ENCODE assay signal across 14 cellular contexts in genomic region chr3:25508901-25509300, GRCh38.
DNase-seq lines count a peak whose midpoint lies in the region; ATAC-seq and TF ChIP-seq lines count a peak whose summit lies in the region.
"Had no signal": no experiment of that assay in that cellular context is flagged by ENCODE, and none has a peak within 500 bp of the region (broad histone marks: within the 10 kb centered on the region; RNA-seq: fewer than 3 reads in every experiment).

No MANE protein-coding gene starts in this region.

- peaks cover 48% of the 10 kb centered on the region for H3K4me1 Mint-ChIP-seq in type B pancreatic cell (ENCODE audit: unreplicated experiment)
- H3K4me1 Mint-ChIP-seq: CD14-positive monocyte; stimulated activated effector memory CD8-positive, alpha-beta T cell treated with anti-CD3 and anti-CD28 coated beads, Interleukin-12 subunit alpha, Interleukin-12 subunit beta, amount 100 ng/mL, for 72 hours had no signal

- no peak overlapping the region for H3K4me3 Mint-ChIP-seq in type B pancreatic cell
- H3K4me3 Mint-ChIP-seq: CD14-positive monocyte; stimulated activated effector memory CD8-positive, alpha-beta T cell treated with anti-CD3 and anti-CD28 coated beads, Interleukin-12 subunit alpha, Interleukin-12 subunit beta, amount 100 ng/mL, for 72 hours had no signal

- ATAC-seq in SK-N-SH treated with all-trans-retinoic acid at 6 μM for 48 hours (peak; percentile 86), psoas muscle (peak; percentile 4 to 58 (median 46)), GM19035 (IDR thresholded peaks at IDR 0.05; ENCODE audit: unreplicated experiment) (no peak), HG02678 (IDR thresholded peaks at IDR 0.05; ENCODE audit: unreplicated experiment) (no peak)
- ATAC-seq: HCT116; stimulated activated effector memory CD8-positive, alpha-beta T cell treated with anti-CD3 and anti-CD28 coated beads, Interleukin-12 subunit alpha, Interleukin-12 subunit beta, amount 100 ng/mL, for 72 hours had no signal

- H3K9me3 ChIP-seq in psoas muscle = no peaks in the 10 kb centered on the region

- no peaks in the 10 kb centered on the region for H3K27me3 ChIP-seq in psoas muscle (ENCODE audit: insufficient read depth in 3 of 3, low read length in 2 of 3)

- H3K27me3 Mint-ChIP-seq in type B pancreatic cell = no peaks in the 10 kb centered on the region

- WGBS in psoas muscle, 3 donors = 44 to 65% (median 44%) methylated on average over 4 of the region's 4 CpGs

- H3K36me3 Mint-ChIP-seq in type B pancreatic cell = peaks cover 32% of the 10 kb centered on the region
- H3K36me3 Mint-ChIP-seq: CD14-positive monocyte; stimulated activated effector memory CD8-positive, alpha-beta T cell treated with anti-CD3 and anti-CD28 coated beads, Interleukin-12 subunit alpha, Interleukin-12 subunit beta, amount 100 ng/mL, for 72 hours had no signal

- no peak overlapping the region for H3K27ac Mint-ChIP-seq in type B pancreatic cell
- H3K27ac Mint-ChIP-seq: CD14-positive monocyte; stimulated activated effector memory CD8-positive, alpha-beta T cell treated with anti-CD3 and anti-CD28 coated beads, Interleukin-12 subunit alpha, Interleukin-12 subunit beta, amount 100 ng/mL, for 72 hours had no signal

- DNase-seq in Caki2 (ENCODE audit: low read depth) (peak; percentile 1), fibroblast of pulmonary artery (ENCODE audit: low read depth) (peak; percentile 60), psoas muscle (no peak), NCI-H2227 (lab: John Stamatoyannopoulos, UW; ENCODE audit: unreplicated experiment) (no peak), type B pancreatic cell (ENCODE audit: extremely low spot score, unreplicated experiment) (no peak)
- DNase-seq: activated CD4-positive, alpha-beta T cell treated with anti-CD3 and anti-CD28 coated beads for 48 hours; cortex of kidney; NCI-H524 treated with DMSO at 0.1 percent for 48 hours had no signal

- H3K36me3 ChIP-seq in psoas muscle (ENCODE audit: insufficient read depth in 1 of 2, low read depth in 1 of 2) = no peaks in the 10 kb centered on the region

- H3K9me3 Mint-ChIP-seq in type B pancreatic cell = peaks cover 8% of the 10 kb centered on the region

- in situ Hi-C loops in Caki2 (cut with HindIII; ENCODE audit: low pct_unique_long_range_greater_than_20kb, low sequenced_read_pairs) = no loop called here

- H3K4me3 ChIP-seq in fibroblast of pulmonary artery (replicated peaks; ENCODE audit: low read depth, low read length) (no peak overlapping the region), psoas muscle (no peak overlapping the region)

- H3K4me1 ChIP-seq in psoas muscle = peaks cover 39% of the 10 kb centered on the region

- H3K27ac ChIP-seq in psoas muscle = peak overlapping the region; percentile 66

- TF ChIP-seq CTCF in fibroblast of pulmonary artery (IDR thresholded peaks at IDR 0.05; ENCODE audit: low read length, missing control alignments) (no peak), psoas muscle (IDR thresholded peaks at IDR 0.05) (no peak), type B pancreatic cell (conservative IDR thresholded peaks at IDR 0.05) (no peak)

- intact Hi-C loops in psoas muscle (cut with DNase I) = loop anchor here in 1 of 2 donors (5.0 kb wide), 2 partner anchors 42 to 63 kb away; no protein-coding TSS in a partner anchor

TF ChIP-seq in SK-N-SH treated with all-trans-retinoic acid at 6 μM for 48 hours, 23 proteins besides CTCF, POLR2A, EP300 and RAD21:
- no peak for TF ChIP-seq OSR1 (CRISPR knock-in tag; IDR thresholded peaks at IDR 0.05)
- TF ChIP-seq ZFP3 (CRISPR knock-in tag; IDR thresholded peaks at IDR 0.05) = peak; percentile 78
- no peak for TF ChIP-seq TSHZ2 (CRISPR knock-in tag; IDR thresholded peaks at IDR 0.05)
TF ChIP-seq in SK-N-SH treated with all-trans-retinoic acid at 6 μM for 48 hours: peak in this region for 1.

Comparison
In these comparisons a context has a peak if more than half of its experiments do, and no peak if none do; other contexts are left out.
1. DNase-seq: peak in Caki2 (single experiment) and fibroblast of pulmonary artery (single experiment); none in psoas muscle (0 of 2), NCI-H2227 (single experiment) and type B pancreatic cell (single experiment).
2. ATAC-seq: peak in SK-N-SH treated with all-trans-retinoic acid at 6 μM for 48 hours (single experiment) and psoas muscle (4 of 4); none in GM19035 (single experiment) and HG02678 (single experiment).